ENCODE assay signal across 13 cellular contexts in genomic region chr9:126781186-126781585, GRCh38. TPM values are rescaled to one million over a fixed set of nuclear protein-coding genes. Genes with fewer than 3 reads are reported as not detected.
DNase-seq lines count a peak whose midpoint lies in the region; TF ChIP-seq lines count a peak whose summit lies in the region.
"Had no signal": no experiment of that assay in that cellular context is flagged by ENCODE, and none has a peak within 500 bp of the region (broad histone marks: within the 10 kb centered on the region; RNA-seq: fewer than 3 reads in every experiment).

No MANE protein-coding gene starts in this region.

- H3K9me3 Mint-ChIP-seq in osteocyte (ENCODE audit: unreplicated experiment) = no peaks in the 10 kb centered on the region
- H3K9me3 Mint-ChIP-seq: activated CD4-positive, alpha-beta memory T cell treated with anti-CD3 and anti-CD28 coated beads, Interleukin-2, amount 10 ng/mL, durations not matched to agents 7 days and 5 days; mesothelial cell of epicardium; natural killer cell; stimulated activated memory B cell treated with anti-CD40 and anti-IgM and Interleukin-4, amounts not matched to agents 10 μg/mL and 1 μg/mL and 100 μg/mL, for 72 hours had no signal

- H3K27me3 ChIP-seq in GM23248 (replicated peaks; ENCODE audit: insufficient read depth) = peaks cover 39% of the 10 kb centered on the region
- no peaks in the 10 kb centered on the region for H3K27me3 ChIP-seq in Loucy (ENCODE audit: insufficient read depth, low read length, poor library complexity, severe bottlenecking)
- no peaks in the 10 kb centered on the region for H3K27me3 ChIP-seq in parathyroid adenoma (ENCODE audit: control insufficient read depth, insufficient read depth, low read length)
- H3K27me3 ChIP-seq in H7 (ENCODE audit: control insufficient read depth, insufficient read depth, low read length) = peaks cover 2% of the 10 kb centered on the region; the same call in 1 of the 2 replicates

- H3K9me2 ChIP-seq in GM23248 (ENCODE audit: insufficient read depth) (no peaks in the 10 kb centered on the region), Loucy (replicated peaks; ENCODE audit: low read depth, low read length) (no peaks in the 10 kb centered on the region)

- no peak overlapping the region for H3K9ac ChIP-seq in GM23248
- no peak overlapping the region for H3K9ac ChIP-seq in Loucy (ENCODE audit: low read depth, low read length, poor library complexity, severe bottlenecking)
- no peak overlapping the region for H3K9ac ChIP-seq in parathyroid adenoma

- no peaks in the 10 kb centered on the region for H3F3A ChIP-seq in GM23248 (ENCODE audit: insufficient read depth)
- H3F3A ChIP-seq in Loucy (ENCODE audit: low read depth) = no peaks in the 10 kb centered on the region

- peak overlapping the region; percentile 40; the same call in 1 of the 2 replicates for H2AFZ ChIP-seq in GM23248
- H2AFZ ChIP-seq in Loucy (ENCODE audit: low read length) = peak overlapping the region; percentile 72; the same call in 1 of the 2 replicates
- no peak overlapping the region for H2AFZ ChIP-seq in parathyroid adenoma

- H3K4me1 ChIP-seq in GM23248 (ENCODE audit: insufficient read depth) (no peaks in the 10 kb centered on the region), Loucy (ENCODE audit: insufficient read depth, low read length, poor library complexity, severe bottlenecking) (peaks cover 3% of the 10 kb centered on the region), parathyroid adenoma (no peaks in the 10 kb centered on the region)

- H3K27ac Mint-ChIP-seq in osteocyte (ENCODE audit: unreplicated experiment) = no peak overlapping the region
- H3K27ac Mint-ChIP-seq: activated CD4-positive, alpha-beta memory T cell treated with anti-CD3 and anti-CD28 coated beads, Interleukin-2, amount 10 ng/mL, durations not matched to agents 7 days and 5 days; mesothelial cell of epicardium; natural killer cell; progenitor cell of endocrine pancreas; stimulated activated memory B cell treated with anti-CD40 and anti-IgM and Interleukin-4, amounts not matched to agents 10 μg/mL and 1 μg/mL and 100 μg/mL, for 72 hours had no signal

- no peaks in the 10 kb centered on the region for H3K79me2 ChIP-seq in GM23248 (ENCODE audit: insufficient read depth)
- no peaks in the 10 kb centered on the region for H3K79me2 ChIP-seq in Loucy (ENCODE audit: insufficient read depth, low read length)
- H3K79me2 ChIP-seq in parathyroid adenoma = no peaks in the 10 kb centered on the region

- H4K20me1 ChIP-seq in GM23248 (ENCODE audit: insufficient read depth) (no peaks in the 10 kb centered on the region), Loucy (ENCODE audit: insufficient read depth, low read length, poor library complexity, severe bottlenecking) (no peaks in the 10 kb centered on the region)

- WGBS in GM23248 (ENCODE audit: low coverage in 1 of 2, low lambda C conversion rate in 2 of 2, missing lambda C conversion rate in 2 of 2), 2 experiments = 35 to 40% methylated on average over 9 of the region's 9 CpGs

- DNase-seq in GM23248 (no peak), epithelial cell of proximal tubule (ENCODE audit: low read depth) (no peak), osteocyte (ENCODE audit: extremely low spot score, unreplicated experiment) (no peak), NCI-H2107 treated with DMSO at 0.1 percent for 48 hours (lab: John Stamatoyannopoulos, UW; ENCODE audit: unreplicated experiment) (no peak), H7 (no peak)
- DNase-seq: GOT3 had no signal

- H3K9me3 ChIP-seq in GM23248 (ENCODE audit: low read depth) = no peaks in the 10 kb centered on the region
- H3K9me3 ChIP-seq in Loucy (ENCODE audit: insufficient read depth, low read depth, low read length) = no peaks in the 10 kb centered on the region
- H3K9me3 ChIP-seq in parathyroid adenoma (ENCODE audit: control insufficient read depth, low read length) = no peaks in the 10 kb centered on the region

- TF ChIP-seq CTCF in Loucy (conservative IDR thresholded peaks at IDR 0.05; ENCODE audit: low read length) (no peak), epithelial cell of proximal tubule (conservative IDR thresholded peaks at IDR 0.05; ENCODE audit: low read depth, low read length) (no peak), parathyroid adenoma (IDR thresholded peaks at IDR 0.05) (no peak), osteocyte (IDR thresholded peaks at IDR 0.05) (no peak)

- H3K4me3 Mint-ChIP-seq in osteocyte (ENCODE audit: unreplicated experiment) = no peak overlapping the region
- H3K4me3 Mint-ChIP-seq: activated CD4-positive, alpha-beta memory T cell treated with anti-CD3 and anti-CD28 coated beads, Interleukin-2, amount 10 ng/mL, durations not matched to agents 7 days and 5 days; mesothelial cell of epicardium; natural killer cell; stimulated activated memory B cell treated with anti-CD40 and anti-IgM and Interleukin-4, amounts not matched to agents 10 μg/mL and 1 μg/mL and 100 μg/mL, for 72 hours had no signal

- no peaks in the 10 kb centered on the region for H3K36me3 ChIP-seq in GM23248 (ENCODE audit: low read depth)
- H3K36me3 ChIP-seq in Loucy (ENCODE audit: insufficient read depth, low read length) = no peaks in the 10 kb centered on the region
- H3K36me3 ChIP-seq in parathyroid adenoma (ENCODE audit: control insufficient read depth, insufficient read depth, low read length) = no peaks in the 10 kb centered on the region
- H3K36me3 ChIP-seq in H7 (replicated peaks; ENCODE audit: control insufficient read depth, insufficient read depth, low read length) = no peaks in the 10 kb centered on the region

- peaks cover 21% of the 10 kb centered on the region for H3K27me3 Mint-ChIP-seq in osteocyte (ENCODE audit: unreplicated experiment)

- H3K36me3 Mint-ChIP-seq in osteocyte (ENCODE audit: unreplicated experiment) = no peaks in the 10 kb centered on the region
- H3K36me3 Mint-ChIP-seq: mesothelial cell of epicardium; natural killer cell; stimulated activated memory B cell treated with anti-CD40 and anti-IgM and Interleukin-4, amounts not matched to agents 10 μg/mL and 1 μg/mL and 100 μg/mL, for 72 hours had no signal

- peak overlapping the region; percentile 27 for H3K4me2 ChIP-seq in GM23248 (ENCODE audit: unreplicated experiment)
- H3K4me2 ChIP-seq in Loucy (ENCODE audit: low read depth, low read length, poor library complexity, severe bottlenecking) = peak overlapping the region; percentile 46
- H3K4me2 ChIP-seq in parathyroid adenoma (ENCODE audit: low read length) = no peak overlapping the region

- H3K4me3 ChIP-seq in GM23248 = no peak overlapping the region
- H3K4me3 ChIP-seq in Loucy (ENCODE audit: low read length, poor library complexity, severe bottlenecking) = no peak overlapping the region
- H3K4me3 ChIP-seq in epithelial cell of proximal tubule (ENCODE audit: low read depth, low read length) = peak overlapping the region; percentile 32
- H3K4me3 ChIP-seq in parathyroid adenoma (ENCODE audit: low read depth, low read length) = peak overlapping the region; percentile 23
- no peak overlapping the region for H3K4me3 ChIP-seq in H7 (ENCODE audit: insufficient read depth, low read depth, low read length)

- H3K27ac ChIP-seq in GM23248 (no peak overlapping the region), parathyroid adenoma (no peak overlapping the region)

- peaks cover 6% of the 10 kb centered on the region for H3K4me1 Mint-ChIP-seq in osteocyte (ENCODE audit: unreplicated experiment)
- H3K4me1 Mint-ChIP-seq: activated CD4-positive, alpha-beta memory T cell treated with anti-CD3 and anti-CD28 coated beads, Interleukin-2, amount 10 ng/mL, durations not matched to agents 7 days and 5 days; natural killer cell; stimulated activated memory B cell treated with anti-CD40 and anti-IgM and Interleukin-4, amounts not matched to agents 10 μg/mL and 1 μg/mL and 100 μg/mL, for 72 hours had no signal

- in situ Hi-C loops in GM23248 (cut with MboI) = loop anchor here (10.0 kb wide), 1 partner anchor 176 kb away; no protein-coding TSS in a partner anchor

RNA-seq across cellular contexts. Expression of gene ZBTB43, which starts 23.7 kb away (rescaled TPM):
- 8.5 and 11.9 TPM in 2 replicates for total RNA-seq in GM23248 (2014; rRNA removed; shearing (Covaris generic))
- 11.5 and 12.3 TPM in 2 replicates for polyA plus RNA-seq in GM23248 (2016; fragmentation: Nextera tagmentation; extraction: Ambion mirVana)
- total RNA-seq in epithelial cell of proximal tubule (4.3 TPM in 2 replicates), osteocyte (17.1 and 20.3 TPM in 2 replicates)
- 7.2 and 7.6 TPM in 2 replicates for total RNA-seq in H7 (2014; rRNA removed; shearing (Covaris generic))

Comparison
In these comparisons a context has a peak if more than half of its experiments do, and no peak if none do; other contexts are left out.
1. H3K4me3 ChIP-seq: peak in epithelial cell of proximal tubule (single experiment) and parathyroid adenoma (single experiment); none in GM23248 (single experiment), Loucy (single experiment) and H7 (single experiment).